In the genomic region with DNA sequence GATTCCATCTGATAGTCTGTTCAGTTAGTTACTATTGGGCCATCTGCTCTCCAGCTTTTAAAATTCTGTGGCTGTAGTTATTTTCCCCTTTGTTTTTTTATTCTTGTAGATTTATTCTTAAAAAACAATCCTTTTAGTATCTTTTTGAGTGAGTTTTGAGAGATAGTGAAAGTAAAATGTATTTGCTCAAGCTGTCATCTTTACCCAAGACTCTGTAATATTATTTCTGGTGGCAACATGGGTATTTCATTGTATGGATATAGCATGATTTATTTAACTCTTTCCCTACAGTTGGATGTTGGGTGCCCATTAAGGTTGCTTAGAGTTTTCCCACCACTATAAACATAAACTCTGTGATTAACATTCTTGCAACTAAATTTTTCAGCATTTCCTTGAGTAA, we compare ENCODE assay signal across 11 cellular contexts. TPM values are rescaled to one million over a fixed set of nuclear protein-coding genes. Genes with fewer than 3 reads are reported as not detected.
DNase-seq lines count a peak whose midpoint lies in the region; ATAC-seq, FAIRE-seq and TF ChIP-seq lines count a peak whose summit lies in the region.
"Had no signal": no experiment of that assay in that cellular context is flagged by ENCODE, and none has a peak within 500 bp of the region (broad histone marks: within the 10 kb centered on the region; RNA-seq: fewer than 3 reads in every experiment).

No MANE protein-coding gene starts in this region.

- H3K36me3 Mint-ChIP-seq in CD14-positive monocyte (peaks cover 36 to 61% of the 10 kb centered on the region in 2 donors), IgD-negative memory B cell (peaks cover 9% of the 10 kb centered on the region)
- peaks cover 73% of the 10 kb centered on the region for H3K36me3 Mint-ChIP-seq in central memory CD8-positive, alpha-beta T cell (ENCODE audit: insufficient read depth)

- H3K27ac Mint-ChIP-seq in CD14-positive monocyte (peak overlapping the region; percentile 91 to 96 (median 92)), IgD-negative memory B cell (peak overlapping the region; percentile 54 to 86 (median 71))
- H3K27ac Mint-ChIP-seq in central memory CD8-positive, alpha-beta T cell (ENCODE audit: low read depth), result peak overlapping the region; percentile 95

- FAIRE-seq in D721Med (lab: Jason Lieb, UNC), result no peak

- H3K4me3 ChIP-seq in psoas muscle, result peak overlapping the region; percentile 8

- H3K9me3 ChIP-seq in psoas muscle, result no peaks in the 10 kb centered on the region

- TF ChIP-seq CTCF in CD14-positive monocyte (IDR thresholded peaks at IDR 0.05), result no peak
- TF ChIP-seq CTCF in psoas muscle (IDR thresholded peaks at IDR 0.05), result no peak
- TF ChIP-seq CTCF in D721Med (IDR thresholded peaks at IDR 0.05; ENCODE audit: insufficient read depth, missing control alignments), result no peak

- peak; percentile 43 for ATAC-seq in central memory CD8-positive, alpha-beta T cell (replicated peaks; ENCODE audit: extremely low read depth, poor library complexity, severe bottlenecking)
- ATAC-seq in psoas muscle, result no peak

- no peaks in the 10 kb centered on the region for H3K27me3 ChIP-seq in psoas muscle (ENCODE audit: insufficient read depth in 3 of 3, low read length in 2 of 3)
- H3K27me3 ChIP-seq: brain microvascular endothelial cell had no signal

- H3K27me3 Mint-ChIP-seq in CD14-positive monocyte (ENCODE audit: low read depth in 3 of 3), result no peaks in the 10 kb centered on the region
- H3K27me3 Mint-ChIP-seq in IgD-negative memory B cell, result no peaks in the 10 kb centered on the region
- H3K27me3 Mint-ChIP-seq in central memory CD8-positive, alpha-beta T cell, result no peaks in the 10 kb centered on the region

- H3K4me1 Mint-ChIP-seq in CD14-positive monocyte (peaks cover 52% of the 10 kb centered on the region), IgD-negative memory B cell (peaks cover 37 to 45% (median 45%) of the 10 kb centered on the region in 3 donors)
- H3K4me1 Mint-ChIP-seq in central memory CD8-positive, alpha-beta T cell, result peaks cover 60% of the 10 kb centered on the region

- DNase-seq in CD14-positive monocyte (ENCODE audit: low spot score) (no peak), psoas muscle (no peak), D721Med (ENCODE audit: insufficient read length, low spot score) (no peak), NCI-H2107 (lab: John Stamatoyannopoulos, UW) (no peak), NK-92 (lab: John Stamatoyannopoulos, UW; ENCODE audit: unreplicated experiment) (no peak)
- DNase-seq in central memory CD8-positive, alpha-beta T cell (ENCODE audit: low spot score in 2 of 2), result no peak
- no peak for DNase-seq in stimulated activated CD8-positive, alpha-beta memory T cell treated with anti-CD3 and anti-CD28 coated beads, Interleukin-4, amount 100 ng/mL, for 48 hours
- DNase-seq: brain microvascular endothelial cell, DND-41, NCI-H524 had no signal

- intact Hi-C loops in CD14-positive monocyte (cut with micrococcal nuclease) (loop anchor here in 1 of 2 donors (1.0 kb wide), 1 partner anchor 10 kb away; no protein-coding TSS in a partner anchor), psoas muscle (cut with DNase I) (no loop called here)

- peaks cover 0 to 2% (median 0%) of the 10 kb centered on the region in 7 donors for H3K9me3 Mint-ChIP-seq in CD14-positive monocyte
- no peaks in the 10 kb centered on the region for H3K9me3 Mint-ChIP-seq in IgD-negative memory B cell
- no peaks in the 10 kb centered on the region for H3K9me3 Mint-ChIP-seq in central memory CD8-positive, alpha-beta T cell

- H3K4me3 Mint-ChIP-seq in CD14-positive monocyte (peak overlapping the region; percentile 56 to 84), IgD-negative memory B cell (peak overlapping the region; percentile 23 to 92 (median 62))
- peak overlapping the region; percentile 71 for H3K4me3 Mint-ChIP-seq in central memory CD8-positive, alpha-beta T cell

- no peaks in the 10 kb centered on the region for H3K4me1 ChIP-seq in psoas muscle

- H3K27ac ChIP-seq in psoas muscle, result no peak overlapping the region
- H3K27ac ChIP-seq: brain microvascular endothelial cell had no signal

- peaks cover 2 to 35% of the 10 kb centered on the region in 2 donors for H3K36me3 ChIP-seq in psoas muscle (ENCODE audit: insufficient read depth in 1 of 2, low read depth in 1 of 2)

RNA-seq across cellular contexts. Expression of gene STK4, which starts 24.6 kb away (rescaled TPM):
- polyA plus RNA-seq in CD14-positive monocyte (100 to 1,000 TPM in 1 of 2 donors, 10 to 100 TPM in 1; 69.9 to 123 TPM), IgD-negative memory B cell (131 TPM), psoas muscle (1 to 10 TPM; 2.4 to 5.6 (median 4.0) TPM)
- 1 to 10 TPM; 5.1 to 8.6 (median 7.3) TPM for total RNA-seq in psoas muscle

RNA-seq across cellular contexts. Expression of gene TOMM34, which starts 30.8 kb away (rescaled TPM):
- polyA plus RNA-seq in CD14-positive monocyte (1 to 10 TPM; 6.4 to 9.1 TPM), IgD-negative memory B cell (33.0 TPM), psoas muscle (10 to 100 TPM; 10.4 to 38.0 (median 17.6) TPM)
- total RNA-seq in psoas muscle, result 10 to 100 TPM in 3 of 4 donors, 1 to 10 TPM in 1; 9.6 to 18.3 (median 14.5) TPM

Comparison
In these comparisons a context has a peak if more than half of its experiments do, and no peak if none do; other contexts are left out.
1. RNA of gene STK4, which starts 24.6 kb away (polyA plus RNA-seq): 131 TPM in IgD-negative memory B cell (single experiment) and 69.9 to 123 TPM in CD14-positive monocyte; 2.4 to 5.6 TPM in psoas muscle; every median in the first group is over 10 times any median in the second.
2. Peak in every context shown above with its lines, with median percentiles within 50 percentile points of each other: H3K27ac Mint-ChIP-seq and H3K4me3 Mint-ChIP-seq.